10 cellular contexts compared by ENCODE assay signal in genomic region chr9:72149231-72149975, GRCh38. TPM values are rescaled to one million over a fixed set of nuclear protein-coding genes. Genes with fewer than 3 reads are reported as not detected.
DNase-seq lines count a peak whose midpoint lies in the region; ATAC-seq and TF ChIP-seq lines count a peak whose summit lies in the region.
"Had no signal": no experiment of that assay in that cellular context is flagged by ENCODE, and none has a peak within 500 bp of the region (broad histone marks: within the 10 kb centered on the region; RNA-seq: fewer than 3 reads in every experiment).

TSS of gene GDA (plus strand) at chr9:72149440. CDS start at chr9:72149560, 120 bp downstream.

- H3K4me1 Mint-ChIP-seq in nephron progenitor cell = peaks cover 15% of the 10 kb centered on the region
- peaks cover 3% of the 10 kb centered on the region for H3K4me1 Mint-ChIP-seq in activated CD4-positive, alpha-beta memory T cell treated with anti-CD3 and anti-CD28 coated beads for 36 hours (ENCODE audit: low read depth)

- H3K4me3 ChIP-seq in GM08714 (ENCODE audit: low read length) (peak within 1 kb of the TSS; percentile 27; the same call in 1 of the 2 replicates), duodenal mucosa (ENCODE audit: low read depth in 1 of 2, low read length in 2 of 2) (peak within 1 kb of the TSS; percentile 76 to 88)

- POLR2A ChIA-PET in activated CD4-positive, alpha-beta memory T cell treated with anti-CD3 and anti-CD28 coated beads for 36 hours (lab: Charles Lee) = no interaction called here

- no peak for TF ChIP-seq CTCF in nephron progenitor cell (IDR thresholded peaks at IDR 0.05)

- H3K9me3 Mint-ChIP-seq in nephron progenitor cell = peaks cover 4% of the 10 kb centered on the region
- H3K9me3 Mint-ChIP-seq in activated CD4-positive, alpha-beta memory T cell treated with anti-CD3 and anti-CD28 coated beads for 36 hours = no peaks in the 10 kb centered on the region

- peaks cover 6 to 21% of the 10 kb centered on the region in 2 donors for H3K4me1 ChIP-seq in duodenal mucosa (ENCODE audit: control insufficient read depth in 1 of 2, insufficient read depth in 2 of 2, low read length in 2 of 2)

- CTCF ChIA-PET in activated CD4-positive, alpha-beta memory T cell treated with anti-CD3 and anti-CD28 coated beads for 36 hours (lab: Charles Lee) = no interaction called here

- peak within 1 kb of the TSS; percentile 81 to 84 for H3K9ac ChIP-seq in duodenal mucosa (ENCODE audit: low read depth in 1 of 2, low read length in 2 of 2)

- peak; percentile 66 for ATAC-seq in HG03354 (IDR thresholded peaks at IDR 0.05; ENCODE audit: poor library complexity, severe bottlenecking, unreplicated experiment)

- H3K9me3 ChIP-seq in duodenal mucosa (ENCODE audit: control insufficient read depth in 1 of 2, low read length in 2 of 2) = no peaks in the 10 kb centered on the region

- H3K27ac ChIP-seq in duodenal mucosa (ENCODE audit: low read depth, low read length) = peak within 1 kb of the TSS; percentile 72

- DNase-seq in nephron progenitor cell (peak; percentile 58), NOMO-1 (lab: John Stamatoyannopoulos, UW; ENCODE audit: unreplicated experiment in 2 of 2) (no peak), NAMALWA (ENCODE audit: low spot score) (no peak), putamen (ENCODE audit: low spot score) (no peak)
- DNase-seq in activated CD4-positive, alpha-beta memory T cell treated with anti-CD3 and anti-CD28 coated beads for 36 hours = no peak
- DNase-seq: cerebellar nuclear complex had no signal

- H3K27me3 Mint-ChIP-seq in nephron progenitor cell (ENCODE audit: low read depth, poor library complexity) = peaks cover 72% of the 10 kb centered on the region
- peaks cover 32% of the 10 kb centered on the region for H3K27me3 Mint-ChIP-seq in activated CD4-positive, alpha-beta memory T cell treated with anti-CD3 and anti-CD28 coated beads for 36 hours

- no peak within 1 kb of the TSS for H3K27ac Mint-ChIP-seq in nephron progenitor cell
- no peak within 1 kb of the TSS for H3K27ac Mint-ChIP-seq in activated CD4-positive, alpha-beta memory T cell treated with anti-CD3 and anti-CD28 coated beads for 36 hours

- no peaks in the 10 kb centered on the region for H3K36me3 ChIP-seq in duodenal mucosa (ENCODE audit: control insufficient read depth in 1 of 2, insufficient read depth in 2 of 2, low read length in 2 of 2)

- H3K4me3 Mint-ChIP-seq in nephron progenitor cell = peak within 1 kb of the TSS; percentile 81
- no peak within 1 kb of the TSS for H3K4me3 Mint-ChIP-seq in activated CD4-positive, alpha-beta memory T cell treated with anti-CD3 and anti-CD28 coated beads for 36 hours

- H3K27me3 ChIP-seq in duodenal mucosa (ENCODE audit: control insufficient read depth in 1 of 2, insufficient read depth in 2 of 2, low read length in 2 of 2) = peaks cover 3 to 4% of the 10 kb centered on the region in 2 donors

- intact Hi-C loops in activated CD4-positive, alpha-beta memory T cell treated with anti-CD3 and anti-CD28 coated beads for 36 hours (cut with micrococcal nuclease) = no loop called here

- no peaks in the 10 kb centered on the region for H3K36me3 Mint-ChIP-seq in nephron progenitor cell (ENCODE audit: low read depth)
- no peaks in the 10 kb centered on the region for H3K36me3 Mint-ChIP-seq in activated CD4-positive, alpha-beta memory T cell treated with anti-CD3 and anti-CD28 coated beads for 36 hours

RNA-seq across cellular contexts. Expression of gene GDA, which starts in this region (rescaled TPM):
- not detected for total RNA-seq in activated CD4-positive, alpha-beta memory T cell treated with anti-CD3 and anti-CD28 coated beads for 36 hours
- total RNA-seq: OCI-LY7 had no signal
